Comparison of ENCODE assay signal across 21 cellular contexts in the genomic region with DNA sequence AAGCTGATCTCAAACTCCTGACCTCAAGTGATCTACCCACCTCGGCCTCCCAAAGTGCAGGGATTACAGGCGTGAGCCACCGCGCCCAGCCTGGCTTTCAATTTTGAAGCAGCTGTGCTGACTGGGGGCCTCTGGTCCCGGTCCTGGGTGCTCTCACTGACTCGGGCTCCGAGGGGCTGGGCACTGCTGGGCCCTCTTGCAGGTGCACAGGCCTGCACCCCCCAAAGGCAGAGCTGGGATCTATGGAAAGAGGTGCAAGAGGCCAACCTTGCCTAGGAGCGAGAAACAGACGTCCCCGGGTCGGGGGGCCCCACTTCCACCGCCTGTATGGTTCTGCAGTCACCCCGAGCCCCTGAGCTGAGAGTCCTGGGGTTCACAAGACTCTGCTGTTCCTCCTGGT. TPM values are rescaled to one million over a fixed set of nuclear protein-coding genes. Genes with fewer than 3 reads are reported as not detected.
DNase-seq lines count a peak whose midpoint lies in the region; ATAC-seq and TF ChIP-seq lines count a peak whose summit lies in the region.
"Had no signal": no experiment of that assay in that cellular context is flagged by ENCODE, and none has a peak within 500 bp of the region (broad histone marks: within the 10 kb centered on the region; RNA-seq: fewer than 3 reads in every experiment).

No MANE protein-coding gene starts in this region.

- H3K27me3 Mint-ChIP-seq in Caco-2 (ENCODE audit: insufficient read depth, unreplicated experiment) (no peaks in the 10 kb centered on the region), glutamatergic neuron (ENCODE audit: unreplicated experiment) (peaks cover 10% of the 10 kb centered on the region)
- no peaks in the 10 kb centered on the region for H3K27me3 Mint-ChIP-seq in dendritic cell treated with granulocyte-macrophage colony-stimulating factor and Interleukin-4, amounts not matched to agents 40 ng/mL and 50 ng/mL, for 4 days
- H3K27me3 Mint-ChIP-seq: CD4-positive, alpha-beta T cell had no signal

- intact Hi-C loops in Caco-2 (cut with micrococcal nuclease; ENCODE audit: unreplicated experiment) = no loop called here
- intact Hi-C loops in dendritic cell treated with granulocyte-macrophage colony-stimulating factor and Interleukin-4, amounts not matched to agents 40 ng/mL and 50 ng/mL, for 4 days (cut with micrococcal nuclease) = no loop called here
- intact Hi-C loops in sciatic nerve (cut with DNase I) = no loop called here
- intact Hi-C loops in body of pancreas (cut with DNase I) = no loop called here

- H3K9me3 ChIP-seq in Caco-2 = no peaks in the 10 kb centered on the region
- H3K9me3 ChIP-seq in body of pancreas = no peaks in the 10 kb centered on the region
- H3K9me3 ChIP-seq: A549, Peyer's patch, SJCRH30 had no signal

- 95 to 96% methylated on average over 8 to 12 of the region's 13 CpGs for WGBS in body of pancreas, 2 donors

- ATAC-seq in sciatic nerve = no peak
- ATAC-seq in body of pancreas = no peak
- ATAC-seq: A549 had no signal

- H3K4me1 Mint-ChIP-seq in Caco-2 (ENCODE audit: low read depth, unreplicated experiment) = no peaks in the 10 kb centered on the region
- H3K4me1 Mint-ChIP-seq in dendritic cell treated with granulocyte-macrophage colony-stimulating factor and Interleukin-4, amounts not matched to agents 40 ng/mL and 50 ng/mL, for 4 days (ENCODE audit: low read depth) = peaks cover 53% of the 10 kb centered on the region
- H3K4me1 Mint-ChIP-seq in glutamatergic neuron (ENCODE audit: low read depth, unreplicated experiment) = peaks cover 30% of the 10 kb centered on the region

- CTCF ChIA-PET in Caco-2 (lab: Charles Lee) = interaction anchor here (0.6 kb wide), 1 partner anchor 566 kb away, joined by 3 read pairs; no protein-coding TSS in a partner anchor
- CTCF ChIA-PET in RWPE1 (lab: Yijun Ruan, JAX) = no interaction called here

- DNase-seq in Caco-2 = no peak
- DNase-seq in RWPE1 (ENCODE audit: low spot score) = no peak
- peak; percentile 37 for DNase-seq in sciatic nerve (ENCODE audit: low spot score)
- DNase-seq in body of pancreas = no peak
- DNase-seq in glutamatergic neuron = no peak
- DNase-seq in NCI-H2107 (lab: John Stamatoyannopoulos, UW) = no peak
- no peak for DNase-seq in NCI-H1694 treated with DMSO at 0.1 percent for 48 hours (lab: John Stamatoyannopoulos, UW)
- DNase-seq: CD4-positive, alpha-beta T cell; COR-L47; NCI-H1105; NCI-H146; NCI-H2029 treated with DMSO at 0.1 percent for 48 hours; NCI-H2171 treated with DMSO at 0.1 percent for 48 hours; NCI-H524 treated with DMSO at 0.1 percent for 48 hours; NCI-H82; SJCRH30 had no signal

- no peaks in the 10 kb centered on the region for H3K36me3 ChIP-seq in Caco-2 (ENCODE audit: control insufficient read depth, insufficient read depth, low read length)
- H3K36me3 ChIP-seq in body of pancreas (replicated peaks in 1 of 2; ENCODE audit: insufficient read depth in 1 of 2, low read depth in 2 of 2) = peaks cover 0 to 6% of the 10 kb centered on the region in 2 donors
- H3K36me3 ChIP-seq: SJCRH30 had no signal

- H3K9me3 Mint-ChIP-seq in Caco-2 (ENCODE audit: unreplicated experiment) = no peaks in the 10 kb centered on the region
- no peaks in the 10 kb centered on the region for H3K9me3 Mint-ChIP-seq in dendritic cell treated with granulocyte-macrophage colony-stimulating factor and Interleukin-4, amounts not matched to agents 40 ng/mL and 50 ng/mL, for 4 days
- peaks cover 22% of the 10 kb centered on the region for H3K9me3 Mint-ChIP-seq in glutamatergic neuron (ENCODE audit: unreplicated experiment)
- H3K9me3 Mint-ChIP-seq: CD4-positive, alpha-beta T cell had no signal

- H3K4me1 ChIP-seq in Caco-2 (no peaks in the 10 kb centered on the region), body of pancreas (peaks cover 20% of the 10 kb centered on the region)
- H3K4me1 ChIP-seq: SJCRH30 had no signal

- no peaks in the 10 kb centered on the region for H3K36me3 Mint-ChIP-seq in Caco-2 (ENCODE audit: insufficient read depth, unreplicated experiment)
- H3K36me3 Mint-ChIP-seq in dendritic cell treated with granulocyte-macrophage colony-stimulating factor and Interleukin-4, amounts not matched to agents 40 ng/mL and 50 ng/mL, for 4 days (ENCODE audit: low read depth) = peaks cover 93% of the 10 kb centered on the region
- H3K36me3 Mint-ChIP-seq in glutamatergic neuron (ENCODE audit: unreplicated experiment) = no peaks in the 10 kb centered on the region

- no peak overlapping the region for H3K4me3 ChIP-seq in Caco-2 (ENCODE audit: low read depth, low read length)
- H3K4me3 ChIP-seq in body of pancreas = no peak overlapping the region
- H3K4me3 ChIP-seq: A549, GM23248, Peyer's patch, SJCRH30 had no signal

- TF ChIP-seq POLR2A in body of pancreas (IDR thresholded peaks at IDR 0.05) = no peak

- H3K4me3 Mint-ChIP-seq in Caco-2 (ENCODE audit: unreplicated experiment) (no peak overlapping the region), glutamatergic neuron (ENCODE audit: unreplicated experiment) (no peak overlapping the region)
- no peak overlapping the region for H3K4me3 Mint-ChIP-seq in dendritic cell treated with granulocyte-macrophage colony-stimulating factor and Interleukin-4, amounts not matched to agents 40 ng/mL and 50 ng/mL, for 4 days
- H3K4me3 Mint-ChIP-seq: CD4-positive, alpha-beta T cell had no signal

- peak overlapping the region; percentile 95 for H3K27ac ChIP-seq in RWPE1
- H3K27ac ChIP-seq in body of pancreas = no peak overlapping the region
- H3K27ac ChIP-seq: A549, GM23248, KMS-11, Peyer's patch, SJCRH30 had no signal

- H3K27ac Mint-ChIP-seq in Caco-2 (ENCODE audit: unreplicated experiment) (peak overlapping the region; percentile 49), glutamatergic neuron (ENCODE audit: unreplicated experiment) (no peak overlapping the region)
- peak overlapping the region; percentile 25 for H3K27ac Mint-ChIP-seq in dendritic cell treated with granulocyte-macrophage colony-stimulating factor and Interleukin-4, amounts not matched to agents 40 ng/mL and 50 ng/mL, for 4 days
- H3K27ac Mint-ChIP-seq: CD4-positive, alpha-beta T cell had no signal

- POLR2A ChIA-PET in Caco-2 (lab: Charles Lee) = no interaction called here
- POLR2A ChIA-PET in RWPE1 (lab: Yijun Ruan, JAX; ENCODE audit: low non-redundant PET) = no interaction called here

- H3K27me3 ChIP-seq in Caco-2 (replicated peaks; ENCODE audit: control insufficient read depth, insufficient read depth, low read length) (no peaks in the 10 kb centered on the region), body of pancreas (no peaks in the 10 kb centered on the region)
- H3K27me3 ChIP-seq: Peyer's patch, SJCRH30 had no signal

- BruUV-seq in Caco-2 (replicated peaks; lab: Mats Ljungman, UMichigan) = no TSS peak

- TF ChIP-seq CTCF in Caco-2 (IDR thresholded peaks at IDR 0.05; ENCODE audit: insufficient read depth in 1 of 2, low read depth in 1 of 2, low read length in 1 of 2, severe bottlenecking in 1 of 2, unreplicated experiment in 1 of 2) (no peak), RWPE1 (conservative IDR thresholded peaks at IDR 0.05; ENCODE audit: low read depth) (no peak), body of pancreas (IDR thresholded peaks at IDR 0.05) (no peak), glutamatergic neuron (IDR thresholded peaks at IDR 0.05; ENCODE audit: partially characterized antibody, unreplicated experiment) (no peak)

RNA-seq across cellular contexts. Expression of gene KIAA0930, which starts 33.2 kb away (rescaled TPM):
- total RNA-seq in Caco-2 (2022) (34.7 and 38.8 TPM in 2 replicates), sciatic nerve (119 TPM), body of pancreas (10 to 100 TPM; 14.2 to 17.9 TPM), glutamatergic neuron (ENCODE audit: unreplicated experiment) (170 TPM)

RNA-seq across cellular contexts. Expression of gene NUP50, which starts 43.8 kb away (rescaled TPM):
- total RNA-seq in Caco-2 (2022) (122 and 128 TPM in 2 replicates), sciatic nerve (55.9 TPM), body of pancreas (10 to 100 TPM; 39.2 to 43.1 TPM), glutamatergic neuron (ENCODE audit: unreplicated experiment) (79.0 TPM)
